ENCODE assay signal across 14 cellular contexts in the genomic region with DNA sequence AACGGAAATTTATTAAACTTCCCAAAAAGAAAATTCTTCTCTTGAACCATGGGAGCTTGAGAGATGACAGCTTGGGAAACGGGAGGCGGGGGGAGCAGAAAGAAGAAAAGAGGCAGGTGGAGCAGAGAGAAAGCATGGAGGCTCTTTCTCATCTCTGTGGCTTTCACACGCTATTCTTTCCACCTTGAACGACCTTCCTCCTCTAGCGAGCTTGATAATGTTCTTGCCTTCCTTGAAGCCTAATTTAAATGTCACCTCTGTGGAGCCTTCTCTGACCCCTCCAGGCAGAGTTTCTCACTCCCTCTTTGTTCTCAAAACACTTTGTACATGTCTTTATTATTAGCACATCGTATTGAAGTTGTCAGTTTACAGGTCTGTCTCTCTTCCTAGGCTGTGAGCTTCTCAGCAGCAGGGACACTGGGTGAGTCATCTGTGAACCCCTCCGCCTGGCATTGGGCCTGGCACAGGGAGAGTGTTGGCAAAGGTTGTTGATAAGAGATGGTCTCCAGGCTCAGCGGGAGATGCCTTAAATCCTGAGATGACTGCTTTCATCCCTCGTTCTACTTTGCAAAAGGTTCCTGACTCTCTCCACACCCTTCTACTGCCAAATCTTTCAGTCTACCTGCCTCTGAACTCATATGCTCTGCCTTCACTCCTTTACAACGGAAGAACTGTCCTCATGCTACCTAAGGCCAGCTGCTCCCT. TPM values are rescaled to one million over a fixed set of nuclear protein-coding genes. Genes with fewer than 3 reads are reported as not detected.
DNase-seq lines count a peak whose midpoint lies in the region; ATAC-seq and TF ChIP-seq lines count a peak whose summit lies in the region.
"Had no signal": no experiment of that assay in that cellular context is flagged by ENCODE, and none has a peak within 500 bp of the region (broad histone marks: within the 10 kb centered on the region; RNA-seq: fewer than 3 reads in every experiment).

No MANE protein-coding gene starts in this region.

- DNase-seq in NCI-H345 (lab: John Stamatoyannopoulos, UW) (peak; percentile 22), NCI-H345 treated with DMSO at 0.1 percent for 48 hours (lab: John Stamatoyannopoulos, UW; ENCODE audit: unreplicated experiment) (no peak), SHP77 treated with DMSO at 0.1 percent for 48 hours (lab: John Stamatoyannopoulos, UW) (peak; percentile 34), left ventricle myocardium inferior (peak; percentile 68), occipital lobe (lab: John Stamatoyannopoulos, UW) (no peak)
- no peak for DNase-seq in stimulated activated CD8-positive, alpha-beta memory T cell treated with anti-CD3 and anti-CD28 coated beads, Interleukin-4, amount 100 ng/mL, for 48 hours
- DNase-seq: activated CD4-positive, CD25-positive, alpha-beta regulatory T cell treated with anti-CD3 and anti-CD28 coated beads, Interleukin-2, amount 50 U/mL, for 72 hours; central memory CD4-positive, alpha-beta T cell; NCI-H187; SIG-M5; stimulated activated CD4-positive, alpha-beta T cell treated with anti-CD3 and anti-CD28 coated beads, Interleukin-1b, Interleukin-23, amount 100 ng/mL, for 48 hours had no signal

- no peak for TF ChIP-seq CTCF in left ventricle myocardium inferior (IDR thresholded peaks at IDR 0.05; ENCODE audit: borderline replicate concordance)

- peak overlapping the region; percentile 17 for H3K4me3 ChIP-seq in left ventricle myocardium inferior

- no peaks in the 10 kb centered on the region for H3K36me3 ChIP-seq in left ventricle myocardium inferior
- H3K36me3 ChIP-seq: neutrophil had no signal

- H3K27ac ChIP-seq in left ventricle myocardium inferior (replicated peaks) = peak overlapping the region; percentile 81
- H3K27ac ChIP-seq: neutrophil had no signal

- H3K27me3 ChIP-seq in left ventricle myocardium inferior (ENCODE audit: low read depth) = peaks cover 5% of the 10 kb centered on the region

- intact Hi-C loops in left ventricle myocardium inferior (cut with micrococcal nuclease) = no loop called here

- H3K4me1 ChIP-seq in left ventricle myocardium inferior = peaks cover 14% of the 10 kb centered on the region

- no peaks in the 10 kb centered on the region for H3K9me3 ChIP-seq in left ventricle myocardium inferior (replicated peaks)
- H3K9me3 ChIP-seq: neutrophil had no signal

- ATAC-seq in GM21717 (IDR thresholded peaks at IDR 0.05; ENCODE audit: unreplicated experiment) (no peak), GM21367 (IDR thresholded peaks at IDR 0.05; ENCODE audit: unreplicated experiment) (no peak)

RNA-seq across cellular contexts. Expression of gene STRBP, which starts 14.1 kb away (rescaled TPM):
- total RNA-seq in left ventricle myocardium inferior (26.4 TPM), occipital lobe (97.5 TPM)

Comparison
In these comparisons a context has a peak if more than half of its experiments do, and no peak if none do; other contexts are left out.
1. DNase-seq: peak in NCI-H345 (single experiment), SHP77 treated with DMSO at 0.1 percent for 48 hours (single experiment) and left ventricle myocardium inferior (single experiment); none in NCI-H345 treated with DMSO at 0.1 percent for 48 hours (single experiment), stimulated activated CD8-positive, alpha-beta memory T cell treated with anti-CD3 and anti-CD28 coated beads, Interleukin-4, amount 100 ng/mL, for 48 hours (single experiment) and occipital lobe (single experiment).